Comparison of ENCODE assay signal across 8 cellular contexts in the genomic region with DNA sequence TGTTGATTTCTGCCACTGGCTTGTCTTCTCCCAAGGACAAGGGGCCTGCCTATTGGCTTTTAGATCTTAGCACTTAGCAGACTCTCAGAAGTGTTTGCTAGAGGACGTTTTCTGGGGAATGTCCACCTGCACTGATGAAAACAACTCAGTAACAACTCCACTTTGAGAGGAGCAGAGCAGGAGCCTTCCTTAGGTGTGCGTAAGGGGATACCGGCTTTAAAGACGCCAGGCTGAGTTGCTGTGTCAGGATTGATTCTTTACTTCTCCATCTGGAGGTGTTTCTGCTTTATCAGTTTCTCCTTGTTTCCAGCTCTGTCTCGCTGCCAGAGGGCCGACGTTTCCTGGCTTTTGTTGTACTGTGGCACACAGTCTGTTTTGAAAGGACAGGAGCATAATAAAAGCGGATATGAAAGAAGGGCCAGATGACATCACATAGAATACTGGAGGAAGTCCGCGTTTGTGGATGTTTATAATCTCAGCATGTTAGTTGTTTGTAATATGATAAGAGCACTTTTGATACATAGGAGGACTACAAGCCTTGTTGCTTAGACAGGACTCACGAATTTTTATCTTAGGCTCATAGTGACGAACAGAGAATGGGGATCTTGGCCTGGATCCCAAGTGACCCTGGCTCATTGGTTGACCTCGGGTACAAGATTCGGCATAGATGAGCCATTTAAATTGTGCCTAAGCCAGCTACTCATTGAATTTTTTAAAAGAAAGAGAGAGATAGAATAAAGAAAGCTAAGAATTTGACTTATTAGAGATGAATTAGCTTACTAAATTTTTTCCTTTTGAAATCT. TPM values are rescaled to one million over a fixed set of nuclear protein-coding genes. Genes with fewer than 3 reads are reported as not detected.
DNase-seq lines count a peak whose midpoint lies in the region; ATAC-seq and TF ChIP-seq lines count a peak whose summit lies in the region.

No MANE protein-coding gene starts in this region.

- no TSS peak for BruUV-seq in Caco-2 (replicated peaks; lab: Mats Ljungman, UMichigan)

- no peaks in the 10 kb centered on the region for H3K4me1 Mint-ChIP-seq in Caco-2 (ENCODE audit: low read depth, unreplicated experiment)

- H3K9me3 Mint-ChIP-seq in Caco-2 (ENCODE audit: unreplicated experiment) = no peaks in the 10 kb centered on the region

- DNase-seq in DMS79 (lab: John Stamatoyannopoulos, UW) (peak; percentile 40), ascending aorta (ENCODE audit: low spot score in 2 of 2) (peak in 1 of 2 donors; percentile 80), midbrain (lab: John Stamatoyannopoulos, UW) (peak; percentile 11), HK-2 (ENCODE audit: unreplicated experiment) (no peak), Caco-2 (no peak), DMS53 treated with DMSO at 0.1 percent for 48 hours (lab: John Stamatoyannopoulos, UW; ENCODE audit: unreplicated experiment) (no peak)

- H3K27ac Mint-ChIP-seq in Caco-2 (ENCODE audit: unreplicated experiment) = no peak overlapping the region

- peaks cover 0 to 8% of the 10 kb centered on the region in 2 donors for H3K36me3 ChIP-seq in ascending aorta
- no peaks in the 10 kb centered on the region for H3K36me3 ChIP-seq in Caco-2 (ENCODE audit: control insufficient read depth, insufficient read depth, low read length)

- H3K9me3 ChIP-seq in ascending aorta = no peaks in the 10 kb centered on the region
- H3K9me3 ChIP-seq in Caco-2 = no peaks in the 10 kb centered on the region

- no peaks in the 10 kb centered on the region for H3K36me3 Mint-ChIP-seq in Caco-2 (ENCODE audit: insufficient read depth, unreplicated experiment)

- no peaks in the 10 kb centered on the region for H3K27me3 Mint-ChIP-seq in Caco-2 (ENCODE audit: insufficient read depth, unreplicated experiment)

- POLR2A ChIA-PET in Caco-2 (lab: Charles Lee) = no interaction called here

- no peak for TF ChIP-seq CTCF in ascending aorta (IDR thresholded peaks at IDR 0.05)
- no peak for TF ChIP-seq CTCF in Caco-2 (IDR thresholded peaks at IDR 0.05; ENCODE audit: insufficient read depth in 1 of 2, low read depth in 1 of 2, low read length in 1 of 2, severe bottlenecking in 1 of 2, unreplicated experiment in 1 of 2)

- intact Hi-C loops in ascending aorta (cut with DNase I) (loop anchor here (1.0 to 2.0 kb wide), 4 partner anchors 35 to 91 kb away; a partner anchor contains a TSS), Caco-2 (cut with micrococcal nuclease; ENCODE audit: unreplicated experiment) (no loop called here)

- no peak overlapping the region for H3K4me3 Mint-ChIP-seq in Caco-2 (ENCODE audit: unreplicated experiment)

- peaks cover 43 to 62% of the 10 kb centered on the region in 2 donors for H3K4me1 ChIP-seq in ascending aorta
- H3K4me1 ChIP-seq in Caco-2 = peaks cover 3% of the 10 kb centered on the region

- H3K27me3 ChIP-seq in ascending aorta = no peaks in the 10 kb centered on the region
- H3K27me3 ChIP-seq in Caco-2 (replicated peaks; ENCODE audit: control insufficient read depth, insufficient read depth, low read length) = no peaks in the 10 kb centered on the region

- peak overlapping the region; percentile 95 to 96 for H3K27ac ChIP-seq in ascending aorta

- ATAC-seq in HG02938 (IDR thresholded peaks at IDR 0.05; ENCODE audit: unreplicated experiment) = peak; percentile 74
- ATAC-seq in HG02571 (IDR thresholded peaks at IDR 0.05; ENCODE audit: unreplicated experiment) = no peak

- H3K4me3 ChIP-seq in ascending aorta (peak overlapping the region in 1 of 2 donors; percentile 51), Caco-2 (ENCODE audit: low read depth, low read length) (no peak overlapping the region)

- CTCF ChIA-PET in Caco-2 (lab: Charles Lee) = interaction anchor here (1.0 kb wide), 1 partner anchor 115 kb away, joined by 3 read pairs; no protein-coding TSS in a partner anchor

RNA-seq across cellular contexts. Expression of a gene that starts 34.6 kb away (rescaled TPM):
- total RNA-seq in ascending aorta = 1,227 TPM
- total RNA-seq in Caco-2 (2022) = 17.1 and 19.2 TPM in 2 replicates

RNA-seq across cellular contexts. Expression of a gene that starts 34.7 kb away (rescaled TPM):
- total RNA-seq in ascending aorta (756 TPM), Caco-2 (2022) (4.5 and 4.8 TPM in 2 replicates)

Comparison
In these comparisons a context has a peak if more than half of its experiments do, and no peak if none do; other contexts are left out.
1. DNase-seq: peak in DMS79 (single experiment) and midbrain (single experiment); none in HK-2 (single experiment), Caco-2 (0 of 2) and DMS53 treated with DMSO at 0.1 percent for 48 hours (single experiment).
2. RNA of a gene that starts 34.6 kb away (total RNA-seq): 1,227 TPM in ascending aorta (single experiment); 17.1 to 19.2 TPM in Caco-2; every median in the first group is over 10 times any median in the second.
3. RNA of a gene that starts 34.7 kb away (total RNA-seq): 756 TPM in ascending aorta (single experiment); 4.5 to 4.8 TPM in Caco-2; every median in the first group is over 100 times any median in the second.